ENCODE assay signal across 15 cellular contexts in the genomic region with DNA sequence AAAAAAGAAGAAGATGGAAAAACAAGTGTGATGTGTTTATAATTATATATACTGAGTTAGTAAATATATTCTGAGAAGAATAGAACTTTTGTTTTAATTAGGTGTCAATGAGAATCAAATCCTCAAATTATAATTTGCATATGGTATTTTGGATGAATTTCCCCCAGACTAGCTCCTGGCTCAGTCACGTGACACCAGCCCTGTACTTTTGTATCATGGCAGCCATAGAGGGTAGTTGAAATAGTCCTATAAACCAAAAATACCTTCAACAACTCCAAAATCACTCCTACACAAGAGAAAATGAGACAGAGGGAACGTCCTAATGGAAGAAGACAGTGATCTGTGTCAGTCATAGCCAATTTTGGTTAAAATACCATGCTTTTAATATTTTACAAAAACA. TPM values are rescaled to one million over a fixed set of nuclear protein-coding genes. Genes with fewer than 3 reads are reported as not detected.
DNase-seq lines count a peak whose midpoint lies in the region; ATAC-seq, FAIRE-seq and TF ChIP-seq lines count a peak whose summit lies in the region.
"Had no signal": no experiment of that assay in that cellular context is flagged by ENCODE, and none has a peak within 500 bp of the region (broad histone marks: within the 10 kb centered on the region; RNA-seq: fewer than 3 reads in every experiment).

No MANE protein-coding gene starts in this region.

- peak; percentile 48 for FAIRE-seq in GM12891 (lab: Jason Lieb, UNC)
- FAIRE-seq: A549 had no signal

- H2AFZ ChIP-seq in Loucy (ENCODE audit: low read length), result peak overlapping the region; percentile 24; the same call in 1 of the 2 replicates

- H3K36me3 ChIP-seq in Loucy (ENCODE audit: insufficient read depth, low read length) (no peaks in the 10 kb centered on the region), upper lobe of right lung (no peaks in the 10 kb centered on the region)
- H3K36me3 ChIP-seq: BE2C had no signal

- H3K9me2 ChIP-seq in Loucy (replicated peaks; ENCODE audit: low read depth, low read length), result no peaks in the 10 kb centered on the region

- H3K27me3 Mint-ChIP-seq in activated naive CD8-positive, alpha-beta T cell treated with anti-CD3 and anti-CD28 coated beads, Interleukin-2, amount 50 U/mL, for 24 hours, result no peaks in the 10 kb centered on the region
- H3K27me3 Mint-ChIP-seq in activated naive CD8-positive, alpha-beta T cell treated with anti-CD3 and anti-CD28 coated beads for 36 hours, result no peaks in the 10 kb centered on the region
- H3K27me3 Mint-ChIP-seq: CD8-positive, alpha-beta memory T cell had no signal

- no peak overlapping the region for H3K9ac ChIP-seq in Loucy (ENCODE audit: low read depth, low read length, poor library complexity, severe bottlenecking)

- no peak overlapping the region for H3K4me3 ChIP-seq in Loucy (ENCODE audit: low read length, poor library complexity, severe bottlenecking)
- H3K4me3 ChIP-seq in upper lobe of right lung, result no peak overlapping the region
- H3K4me3 ChIP-seq: A549 had no signal

- H3K79me2 ChIP-seq in Loucy (ENCODE audit: insufficient read depth, low read length), result no peaks in the 10 kb centered on the region

- H3K4me1 ChIP-seq in Loucy (ENCODE audit: insufficient read depth, low read length, poor library complexity, severe bottlenecking), result no peaks in the 10 kb centered on the region
- H3K4me1 ChIP-seq in upper lobe of right lung, result no peaks in the 10 kb centered on the region
- H3K4me1 ChIP-seq: A549, BE2C, Caco-2 had no signal

- ATAC-seq in activated naive CD8-positive, alpha-beta T cell treated with anti-CD3 and anti-CD28 coated beads, Interleukin-2, amount 50 U/mL, for 24 hours, result no peak
- no peak for ATAC-seq in upper lobe of right lung
- ATAC-seq: A549, HCT116 had no signal

- peak overlapping the region; percentile 47 for H3K27ac Mint-ChIP-seq in activated naive CD8-positive, alpha-beta T cell treated with anti-CD3 and anti-CD28 coated beads, Interleukin-2, amount 50 U/mL, for 24 hours
- no peak overlapping the region for H3K27ac Mint-ChIP-seq in activated naive CD8-positive, alpha-beta T cell treated with anti-CD3 and anti-CD28 coated beads for 36 hours

- no peak overlapping the region for H3K27ac ChIP-seq in upper lobe of right lung
- H3K27ac ChIP-seq: A549, C4-2B, HL-60 had no signal

- no peaks in the 10 kb centered on the region; the same call in 1 of the 2 replicates for H3F3A ChIP-seq in Loucy (ENCODE audit: low read depth)

- TF ChIP-seq CTCF in Loucy (conservative IDR thresholded peaks at IDR 0.05; ENCODE audit: low read length), result no peak
- no peak for TF ChIP-seq CTCF in upper lobe of right lung (IDR thresholded peaks at IDR 0.05)

- TF ChIP-seq POLR2A in GM12891 (IDR thresholded peaks at IDR 0.05; ENCODE audit: low read depth, low read length), result no peak

- no peaks in the 10 kb centered on the region for H3K9me3 ChIP-seq in Loucy (ENCODE audit: insufficient read depth, low read depth, low read length)
- no peaks in the 10 kb centered on the region for H3K9me3 ChIP-seq in upper lobe of right lung
- H3K9me3 ChIP-seq: A549, BE2C, Caco-2 had no signal

- H4K20me1 ChIP-seq in Loucy (ENCODE audit: insufficient read depth, low read length, poor library complexity, severe bottlenecking), result no peaks in the 10 kb centered on the region

- H3K4me3 Mint-ChIP-seq in activated naive CD8-positive, alpha-beta T cell treated with anti-CD3 and anti-CD28 coated beads, Interleukin-2, amount 50 U/mL, for 24 hours, result no peak overlapping the region
- no peak overlapping the region for H3K4me3 Mint-ChIP-seq in activated naive CD8-positive, alpha-beta T cell treated with anti-CD3 and anti-CD28 coated beads for 36 hours

- H3K36me3 Mint-ChIP-seq in activated naive CD8-positive, alpha-beta T cell treated with anti-CD3 and anti-CD28 coated beads, Interleukin-2, amount 50 U/mL, for 24 hours (ENCODE audit: low read depth), result peaks cover 5% of the 10 kb centered on the region
- peaks cover 21% of the 10 kb centered on the region for H3K36me3 Mint-ChIP-seq in activated naive CD8-positive, alpha-beta T cell treated with anti-CD3 and anti-CD28 coated beads for 36 hours

- peaks cover 32% of the 10 kb centered on the region for H3K4me1 Mint-ChIP-seq in activated naive CD8-positive, alpha-beta T cell treated with anti-CD3 and anti-CD28 coated beads, Interleukin-2, amount 50 U/mL, for 24 hours
- H3K4me1 Mint-ChIP-seq in activated naive CD8-positive, alpha-beta T cell treated with anti-CD3 and anti-CD28 coated beads for 36 hours, result peaks cover 14% of the 10 kb centered on the region

- H3K9me3 Mint-ChIP-seq in activated naive CD8-positive, alpha-beta T cell treated with anti-CD3 and anti-CD28 coated beads, Interleukin-2, amount 50 U/mL, for 24 hours, result peaks cover 15% of the 10 kb centered on the region
- H3K9me3 Mint-ChIP-seq in activated naive CD8-positive, alpha-beta T cell treated with anti-CD3 and anti-CD28 coated beads for 36 hours, result peaks cover 21% of the 10 kb centered on the region

- intact Hi-C loops in upper lobe of right lung (cut with DNase I), result no loop called here

- H3K27me3 ChIP-seq in Loucy (ENCODE audit: insufficient read depth, low read length, poor library complexity, severe bottlenecking) (no peaks in the 10 kb centered on the region), upper lobe of right lung (no peaks in the 10 kb centered on the region)
- H3K27me3 ChIP-seq: BE2C had no signal

- H3K4me2 ChIP-seq in Loucy (ENCODE audit: low read depth, low read length, poor library complexity, severe bottlenecking), result no peak overlapping the region
- H3K4me2 ChIP-seq: A549 had no signal

- no peak for DNase-seq in activated naive CD8-positive, alpha-beta T cell treated with anti-CD3 and anti-CD28 coated beads, Interleukin-2, amount 50 U/mL, for 24 hours
- DNase-seq in activated naive CD8-positive, alpha-beta T cell treated with anti-CD3 and anti-CD28 coated beads for 36 hours, result no peak
- no peak for DNase-seq in GM12891 (ENCODE audit: insufficient read length, low spot score)
- DNase-seq in NCI-H446 (lab: John Stamatoyannopoulos, UW), result no peak
- DNase-seq in upper lobe of right lung, result no peak
- DNase-seq: BE2C; Caco-2; CD8-positive, alpha-beta memory T cell; DND-41; GDM1 had no signal

TF ChIP-seq in GM12891, 5 proteins besides CTCF, POLR2A, EP300 and RAD21:
- TF ChIP-seq POLR2AphosphoS5 (IDR thresholded peaks at IDR 0.05; ENCODE audit: low read depth, low read length), result no peak
- no peak for TF ChIP-seq TAF1 (IDR thresholded peaks at IDR 0.05; ENCODE audit: low read depth, low read length)
TF ChIP-seq in GM12891: peak in this region for 0.

RNA-seq across cellular contexts. Expression of a gene that starts 9.0 kb away (rescaled TPM):
- total RNA-seq in activated naive CD8-positive, alpha-beta T cell treated with anti-CD3 and anti-CD28 coated beads for 36 hours, result 10 to 100 TPM; 72.6 to 75.9 TPM
- 11.5 TPM for polyA plus RNA-seq in GM12891 (2012; ENCODE audit: low read depth, missing spikeins)
- total RNA-seq in upper lobe of right lung, result 134 TPM
- total RNA-seq: Caco-2 had no signal
